6 cellular contexts compared by ENCODE assay signal in genomic region chr17:39739020-39739884, GRCh38. TPM values are rescaled to one million over a fixed set of nuclear protein-coding genes. Genes with fewer than 3 reads are reported as not detected.
DNase-seq lines count a peak whose midpoint lies in the region; ATAC-seq lines count a peak whose summit lies in the region.

No MANE protein-coding gene starts in this region.

- peak overlapping the region; percentile 86 for H3K27ac ChIP-seq in duodenal mucosa (ENCODE audit: low read depth, low read length)

- H3K9me3 ChIP-seq in duodenal mucosa (ENCODE audit: control insufficient read depth in 1 of 2, low read length in 2 of 2): no peaks in the 10 kb centered on the region

- intact Hi-C loops in sciatic nerve (cut with DNase I): no loop called here

- peak overlapping the region; percentile 72 to 88 for H3K9ac ChIP-seq in duodenal mucosa (ENCODE audit: low read depth in 1 of 2, low read length in 2 of 2)

- H3K27me3 ChIP-seq in duodenal mucosa (ENCODE audit: control insufficient read depth in 1 of 2, insufficient read depth in 2 of 2, low read length in 2 of 2): peaks cover 0 to 4% of the 10 kb centered on the region in 2 donors

- peaks cover 5 to 14% of the 10 kb centered on the region in 2 donors for H3K36me3 ChIP-seq in duodenal mucosa (ENCODE audit: control insufficient read depth in 1 of 2, insufficient read depth in 2 of 2, low read length in 2 of 2)

- peak overlapping the region; percentile 75 to 82 for H3K4me3 ChIP-seq in duodenal mucosa (ENCODE audit: low read depth in 1 of 2, low read length in 2 of 2)

- peak; percentile 65 to 90 (median 88) for DNase-seq in NCI-H1417 (lab: John Stamatoyannopoulos, UW)
- DNase-seq in NCI-H1417 treated with DMSO at 0.1 percent for 48 hours (lab: John Stamatoyannopoulos, UW): no peak
- no peak for DNase-seq in sciatic nerve (ENCODE audit: low spot score)
- DNase-seq in stimulated activated naive CD4-positive, alpha-beta T cell (lab: John Stamatoyannopoulos, UW): no peak

- H3K4me1 ChIP-seq in duodenal mucosa (ENCODE audit: control insufficient read depth in 1 of 2, insufficient read depth in 2 of 2, low read length in 2 of 2): peaks cover 16 to 26% of the 10 kb centered on the region in 2 donors

- ATAC-seq in sciatic nerve (peak; percentile 47), HG02623 (IDR thresholded peaks at IDR 0.05; ENCODE audit: unreplicated experiment) (no peak)

RNA-seq across cellular contexts. Expression of gene GRB7, which starts 1.5 kb away (rescaled TPM):
- total RNA-seq in sciatic nerve: 1.6 TPM

RNA-seq across cellular contexts. Expression of gene MIEN1, which starts 8.9 kb away (rescaled TPM):
- 18.5 TPM for total RNA-seq in sciatic nerve

RNA-seq across cellular contexts. Expression of gene ERBB2, which starts 39.4 kb away (rescaled TPM):
- total RNA-seq in sciatic nerve: 131 TPM

RNA-seq across cellular contexts. Expression of gene PGAP3, which starts 51.4 kb away (rescaled TPM):
- 16.0 TPM for total RNA-seq in sciatic nerve

Comparison
In these comparisons a context has a peak if more than half of its experiments do, and no peak if none do; other contexts are left out.
1. DNase-seq: peak in NCI-H1417 (3 of 3); none in NCI-H1417 treated with DMSO at 0.1 percent for 48 hours (single experiment), sciatic nerve (single experiment) and stimulated activated naive CD4-positive, alpha-beta T cell (0 of 6).